ENCODE assay signal across 1 cellular context in genomic region chr15:29815000-29815704, GRCh38.
TF ChIP-seq lines count a peak whose summit lies in the region.

No MANE protein-coding gene starts in this region.

TF ChIP-seq in K562, 482 proteins besides CTCF, POLR2A, EP300 and RAD21 (continued from another document):
- TF ChIP-seq, protein P1, sequence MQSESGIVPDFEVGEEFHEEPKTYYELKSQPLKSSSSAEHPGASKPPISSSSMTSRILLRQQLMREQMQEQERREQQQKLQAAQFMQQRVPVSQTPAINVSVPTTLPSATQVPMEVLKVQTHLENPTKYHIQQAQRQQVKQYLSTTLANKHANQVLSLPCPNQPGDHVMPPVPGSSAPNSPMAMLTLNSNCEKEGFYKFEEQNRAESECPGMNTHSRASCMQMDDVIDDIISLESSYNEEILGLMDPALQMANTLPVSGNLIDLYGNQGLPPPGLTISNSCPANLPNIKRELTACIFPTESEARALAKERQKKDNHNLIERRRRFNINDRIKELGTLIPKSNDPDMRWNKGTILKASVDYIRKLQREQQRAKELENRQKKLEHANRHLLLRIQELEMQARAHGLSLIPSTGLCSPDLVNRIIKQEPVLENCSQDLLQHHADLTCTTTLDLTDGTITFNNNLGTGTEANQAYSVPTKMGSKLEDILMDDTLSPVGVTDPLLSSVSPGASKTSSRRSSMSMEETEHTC (IDR thresholded peaks at IDR 0.05), result peak; percentile 53; the same call in 1 of the 2 replicates
